20 cellular contexts compared by ENCODE assay signal in the genomic region with DNA sequence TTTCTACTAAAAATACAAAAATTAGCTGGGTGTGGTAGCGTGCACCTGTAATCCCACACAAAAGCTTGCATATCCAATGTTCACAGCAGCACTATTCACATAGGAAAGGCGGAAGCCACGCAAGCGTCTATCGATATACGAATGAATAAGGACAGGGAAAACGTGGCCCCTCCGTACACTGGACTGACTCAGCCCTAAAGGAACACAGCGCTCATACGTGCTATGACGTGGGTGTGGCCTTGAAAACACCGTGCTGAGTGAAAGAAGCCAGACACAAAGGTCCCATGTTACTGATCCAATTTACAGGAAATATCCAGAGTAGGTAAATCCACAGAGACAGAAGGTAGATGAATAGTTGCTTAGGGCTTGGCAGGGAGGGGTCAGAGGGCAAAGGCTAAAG. TPM values are rescaled to one million over a fixed set of nuclear protein-coding genes. Genes with fewer than 3 reads are reported as not detected.
A peak's percentile ranks its signal among the peaks of the same experiment; 100 is the strongest.
DNase-seq lines count a peak whose midpoint lies in the region; ATAC-seq, FAIRE-seq and TF ChIP-seq lines count a peak whose summit lies in the region.
"Had no signal": no experiment of that assay in that cellular context is flagged by ENCODE, and none has a peak within 500 bp of the region (broad histone marks: within the 10 kb centered on the region; RNA-seq: fewer than 3 reads in every experiment).

No MANE protein-coding gene starts in this region.

- peak overlapping the region; percentile 26 for H3K27ac Mint-ChIP-seq in activated naive CD4-positive, alpha-beta T cell treated with anti-CD3 and anti-CD28 coated beads, Interleukin-2, amount 50 U/mL, for 24 hours
- H3K27ac Mint-ChIP-seq in activated naive CD4-positive, alpha-beta T cell treated with anti-CD3 and anti-CD28 coated beads, Interleukin-2, amount 10 ng/mL, durations not matched to agents 7 days and 5 days, result no peak overlapping the region
- H3K27ac Mint-ChIP-seq in neural crest cell (ENCODE audit: unreplicated experiment), result no peak overlapping the region
- H3K27ac Mint-ChIP-seq: CD14-positive monocyte, GM23338 had no signal

- H3K4me3 Mint-ChIP-seq in activated naive CD4-positive, alpha-beta T cell treated with anti-CD3 and anti-CD28 coated beads, Interleukin-2, amount 50 U/mL, for 24 hours, result no peak overlapping the region
- no peak overlapping the region for H3K4me3 Mint-ChIP-seq in activated naive CD4-positive, alpha-beta T cell treated with anti-CD3 and anti-CD28 coated beads, Interleukin-2, amount 10 ng/mL, durations not matched to agents 7 days and 5 days
- H3K4me3 Mint-ChIP-seq in neural crest cell, result peak overlapping the region; percentile 69
- H3K4me3 Mint-ChIP-seq: CD14-positive monocyte; CD4-positive, alpha-beta memory T cell; GM23338 had no signal

- CTCF ChIA-PET in activated naive CD4-positive, alpha-beta T cell treated with anti-CD3 and anti-CD28 coated beads, Interleukin-2, amount 10 ng/mL, durations not matched to agents 7 days and 5 days (lab: Charles Lee), result no interaction called here

- no peak for FAIRE-seq in kidney (lab: Jason Lieb, UNC)
- FAIRE-seq: G401.6, GM12891, H54 had no signal

- H3K27ac ChIP-seq in kidney (ENCODE audit: low read depth in 2 of 2, low read length in 2 of 2), result no peak overlapping the region
- H3K27ac ChIP-seq: BLaER1 had no signal

- H3K9me3 Mint-ChIP-seq in activated naive CD4-positive, alpha-beta T cell treated with anti-CD3 and anti-CD28 coated beads, Interleukin-2, amount 50 U/mL, for 24 hours, result no peaks in the 10 kb centered on the region
- no peaks in the 10 kb centered on the region for H3K9me3 Mint-ChIP-seq in activated naive CD4-positive, alpha-beta T cell treated with anti-CD3 and anti-CD28 coated beads, Interleukin-2, amount 10 ng/mL, durations not matched to agents 7 days and 5 days
- no peaks in the 10 kb centered on the region for H3K9me3 Mint-ChIP-seq in neural crest cell
- H3K9me3 Mint-ChIP-seq: CD14-positive monocyte; CD4-positive, alpha-beta memory T cell; GM23338 had no signal

- no peaks in the 10 kb centered on the region for H3K4me1 ChIP-seq in kidney (ENCODE audit: control insufficient read depth in 1 of 2, insufficient read depth in 1 of 2, low read depth in 1 of 2, low read length in 2 of 2)

- H3K4me3 ChIP-seq in kidney (ENCODE audit: low read length in 2 of 2), result no peak overlapping the region
- H3K4me3 ChIP-seq: BLaER1, GM23338 had no signal

- intact Hi-C loops in kidney (cut with DNase I), result no loop called here

- H3K9ac ChIP-seq in kidney (ENCODE audit: low read length in 2 of 2), result no peak overlapping the region
- H3K9ac ChIP-seq: BLaER1 had no signal

- H3K36me3 Mint-ChIP-seq in activated naive CD4-positive, alpha-beta T cell treated with anti-CD3 and anti-CD28 coated beads, Interleukin-2, amount 50 U/mL, for 24 hours, result no peaks in the 10 kb centered on the region
- H3K36me3 Mint-ChIP-seq in activated naive CD4-positive, alpha-beta T cell treated with anti-CD3 and anti-CD28 coated beads, Interleukin-2, amount 10 ng/mL, durations not matched to agents 7 days and 5 days, result peaks cover 4% of the 10 kb centered on the region
- no peaks in the 10 kb centered on the region for H3K36me3 Mint-ChIP-seq in neural crest cell (ENCODE audit: low read depth)

- no peak for ATAC-seq in GM19467 (IDR thresholded peaks at IDR 0.05; ENCODE audit: unreplicated experiment)
- ATAC-seq: GM23338 had no signal

- DNase-seq in activated naive CD4-positive, alpha-beta T cell treated with anti-CD3 and anti-CD28 coated beads, Interleukin-2, amount 10 ng/mL, durations not matched to agents 7 days and 5 days, result no peak
- DNase-seq in amniotic epithelial cell (ENCODE audit: low read depth) (peak; percentile 19), neural crest cell (ENCODE audit: low read depth, low spot score) (no peak), medulla oblongata (ENCODE audit: extremely low spot score) (no peak), kidney (no peak)
- DNase-seq: 8988T; Calu3; CD4-positive, alpha-beta memory T cell; DMS53; DND-41; HCEC 1CT had no signal

- no peaks in the 10 kb centered on the region for H3K27me3 Mint-ChIP-seq in activated naive CD4-positive, alpha-beta T cell treated with anti-CD3 and anti-CD28 coated beads, Interleukin-2, amount 50 U/mL, for 24 hours
- peaks cover 11% of the 10 kb centered on the region for H3K27me3 Mint-ChIP-seq in activated naive CD4-positive, alpha-beta T cell treated with anti-CD3 and anti-CD28 coated beads, Interleukin-2, amount 10 ng/mL, durations not matched to agents 7 days and 5 days
- H3K27me3 Mint-ChIP-seq in neural crest cell (ENCODE audit: low read depth), result peaks cover 2% of the 10 kb centered on the region
- H3K27me3 Mint-ChIP-seq: CD4-positive, alpha-beta memory T cell had no signal

- H3K36me3 ChIP-seq in kidney (ENCODE audit: control insufficient read depth in 1 of 2, insufficient read depth in 2 of 2, low read length in 2 of 2), result peaks cover 0 to 3% of the 10 kb centered on the region in 2 donors

- H3K9me3 ChIP-seq in kidney (ENCODE audit: control insufficient read depth in 1 of 2, low read length in 2 of 2), result no peaks in the 10 kb centered on the region
- H3K9me3 ChIP-seq: BLaER1 had no signal

- H3K4me1 Mint-ChIP-seq in activated naive CD4-positive, alpha-beta T cell treated with anti-CD3 and anti-CD28 coated beads, Interleukin-2, amount 50 U/mL, for 24 hours, result peaks cover 4% of the 10 kb centered on the region
- H3K4me1 Mint-ChIP-seq in activated naive CD4-positive, alpha-beta T cell treated with anti-CD3 and anti-CD28 coated beads, Interleukin-2, amount 10 ng/mL, durations not matched to agents 7 days and 5 days, result peaks cover 3% of the 10 kb centered on the region
- H3K4me1 Mint-ChIP-seq in neural crest cell, result peaks cover 14% of the 10 kb centered on the region

- TF ChIP-seq CTCF in neural crest cell (conservative IDR thresholded peaks at IDR 0.05) (no peak), kidney (IDR thresholded peaks at IDR 0.05; ENCODE audit: borderline replicate concordance, extremely low read depth, insufficient read depth) (no peak)

RNA-seq across cellular contexts. Expression of gene LMF2, which starts 7.0 kb away (rescaled TPM):
- total RNA-seq in neural crest cell (76.6 and 82.9 TPM in 2 replicates), kidney (77.9 TPM)
- polyA plus RNA-seq in kidney (ENCODE audit: insufficient read depth, low read depth, low replicate concordance), result 41.7 TPM

RNA-seq across cellular contexts. Expression of gene NCAPH2, which starts 7.6 kb away (rescaled TPM):
- total RNA-seq in neural crest cell, result 114 and 116 TPM in 2 replicates
- total RNA-seq in kidney, result 41.5 TPM
- 31.4 TPM for polyA plus RNA-seq in kidney (ENCODE audit: insufficient read depth, low read depth, low replicate concordance)

RNA-seq across cellular contexts. Expression of gene MIOX, which starts 13.8 kb away (rescaled TPM):
- total RNA-seq in neural crest cell (0.30 and 0.35 TPM in 2 replicates), kidney (3.5 TPM)
- 455 TPM for polyA plus RNA-seq in kidney (ENCODE audit: insufficient read depth, low read depth, low replicate concordance)
- total RNA-seq: CD4-positive, alpha-beta memory T cell; GM23338; HT-29 had no signal
- polyA plus RNA-seq: CD14-positive monocyte; CD4-positive, alpha-beta memory T cell; GM23338 had no signal

RNA-seq across cellular contexts. Expression of gene ADM2, which starts 19.1 kb away (rescaled TPM):
- total RNA-seq in neural crest cell (1.7 TPM in 2 replicates), kidney (8.0 TPM)
- polyA plus RNA-seq in kidney (ENCODE audit: insufficient read depth, low read depth, low replicate concordance), result 10.6 TPM
- polyA plus RNA-seq: CD14-positive monocyte had no signal

RNA-seq across cellular contexts. Expression of gene SCO2, which starts 24.9 kb away (rescaled TPM):
- total RNA-seq in neural crest cell (2.3 and 4.2 TPM in 2 replicates), kidney (4.1 TPM)
- polyA plus RNA-seq in kidney (ENCODE audit: insufficient read depth, low read depth, low replicate concordance), result 1.1 TPM
- total RNA-seq: CD4-positive, alpha-beta memory T cell had no signal
